Comparison of ENCODE assay signal across 16 cellular contexts in the genomic region with DNA sequence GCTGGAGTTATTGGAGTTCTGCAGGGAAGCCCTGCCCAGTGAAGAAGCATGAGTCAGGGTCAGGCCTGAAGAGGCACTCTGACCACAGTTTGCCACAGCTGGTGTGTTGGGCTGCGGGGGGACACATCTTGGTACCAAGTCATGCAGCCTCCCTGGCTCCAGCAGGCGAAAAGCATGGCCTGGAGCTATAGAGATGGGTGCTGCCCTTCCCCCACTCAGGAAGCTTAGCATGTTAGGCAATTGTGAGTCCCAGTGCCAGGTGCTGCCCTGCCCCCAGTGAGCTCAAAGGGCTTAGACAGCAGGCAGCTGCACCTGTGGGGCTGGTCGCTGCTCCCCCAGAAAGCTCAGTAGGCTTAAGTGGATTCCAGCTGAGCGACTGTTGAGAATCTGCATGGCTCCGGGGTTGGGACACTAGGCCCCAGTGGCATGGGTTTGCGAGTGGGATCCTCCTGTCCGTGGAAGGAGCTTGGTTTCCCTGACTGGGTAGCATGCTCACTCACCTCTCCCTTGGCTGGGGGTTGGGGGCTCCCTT.
DNase-seq lines count a peak whose midpoint lies in the region; FAIRE-seq and TF ChIP-seq lines count a peak whose summit lies in the region.
"Had no signal": no experiment of that assay in that cellular context is flagged by ENCODE, and none has a peak within 500 bp of the region (broad histone marks: within the 10 kb centered on the region; RNA-seq: fewer than 3 reads in every experiment).

No MANE protein-coding gene starts in this region.

- peak; percentile 15 for DNase-seq in NCI-H1105 treated with DMSO at 0.1 percent for 48 hours (lab: John Stamatoyannopoulos, UW)
- no peak for DNase-seq in NCI-H1105 (lab: John Stamatoyannopoulos, UW)
- DNase-seq in Daoy (ENCODE audit: low read depth): peak; percentile 44
- peak; percentile 64 to 88 for DNase-seq in NCI-H524 (lab: John Stamatoyannopoulos, UW)
- DNase-seq in SHP77 treated with DMSO at 0.1 percent for 48 hours (lab: John Stamatoyannopoulos, UW): peak; percentile 7
- no peak for DNase-seq in prostate gland (ENCODE audit: low spot score)
- no peak for DNase-seq in thyroid gland
- no peak for DNase-seq in RCC 7860 (ENCODE audit: low spot score)
- DNase-seq: H7, IMR-90, Kasumi-1, NCI-H1436 treated with DMSO at 0.1 percent for 48 hours, NCI-H2081 treated with DMSO at 0.1 percent for 48 hours, T-helper 1 cell had no signal

- 40% methylated on average over 1 of the region's 7 CpGs for WGBS in prostate gland
- 60 to 83% methylated on average over 2 to 4 of the region's 7 CpGs for WGBS in thyroid gland, 2 donors

- H3K27ac ChIP-seq in prostate gland (no peak overlapping the region), thyroid gland (no peak overlapping the region)
- H3K27ac ChIP-seq: RWPE1, SK-N-MC had no signal

- no peaks in the 10 kb centered on the region for H3K4me1 ChIP-seq in prostate gland (replicated peaks)
- H3K4me1 ChIP-seq in thyroid gland: no peaks in the 10 kb centered on the region

- no peaks in the 10 kb centered on the region for H3K9me3 ChIP-seq in prostate gland
- H3K9me3 ChIP-seq in thyroid gland: no peaks in the 10 kb centered on the region

- intact Hi-C loops in prostate gland (cut with DNase I): no loop called here
- intact Hi-C loops in thyroid gland (cut with DNase I): no loop called here

- H3K27me3 ChIP-seq in prostate gland (replicated peaks; ENCODE audit: insufficient read depth) (no peaks in the 10 kb centered on the region), thyroid gland (no peaks in the 10 kb centered on the region)

- H3K4me3 ChIP-seq in prostate gland: no peak overlapping the region
- no peak overlapping the region for H3K4me3 ChIP-seq in thyroid gland (replicated peaks in 1 of 3)
- H3K4me3 ChIP-seq: SK-N-MC had no signal

- no peak for TF ChIP-seq CTCF in prostate gland (IDR thresholded peaks at IDR 0.05)
- TF ChIP-seq CTCF in thyroid gland (IDR thresholded peaks at IDR 0.05): no peak

- H3K36me3 ChIP-seq in prostate gland: no peaks in the 10 kb centered on the region
- H3K36me3 ChIP-seq in thyroid gland: no peaks in the 10 kb centered on the region

- no peak for TF ChIP-seq POLR2A in prostate gland (IDR thresholded peaks at IDR 0.05)
- TF ChIP-seq POLR2A in thyroid gland (IDR thresholded peaks at IDR 0.05): no peak

- FAIRE-seq in RCC 7860 (lab: Jason Lieb, UNC): no peak

Comparison
In these comparisons a context has a peak if more than half of its experiments do, and no peak if none do; other contexts are left out.
1. DNase-seq: peak in NCI-H1105 treated with DMSO at 0.1 percent for 48 hours (single experiment), Daoy (single experiment), NCI-H524 (2 of 2) and SHP77 treated with DMSO at 0.1 percent for 48 hours (single experiment); none in NCI-H1105 (single experiment), prostate gland (single experiment), thyroid gland (0 of 2) and RCC 7860 (single experiment).